Comparison of ENCODE assay signal across 18 cellular contexts in genomic region chr4:173018446-173018845, GRCh38.
"Had no signal": no experiment of that assay in that cellular context is flagged by ENCODE, and none has a peak within 500 bp of the region (broad histone marks: within the 10 kb centered on the region; RNA-seq: fewer than 3 reads in every experiment).

No MANE protein-coding gene starts in this region.

- H3K27ac ChIP-seq: RWPE1 had no signal

- ATAC-seq: SK-N-SH treated with all-trans-retinoic acid at 6 μM for 48 hours had no signal

- DNase-seq: KBM-7, MV-4-11, NCI-H1048, NCI-H1105, NCI-H1436 treated with DMSO at 0.1 percent for 48 hours, NCI-H1694, NCI-H187 treated with DMSO at 0.1 percent for 48 hours, NCI-H2029 treated with DMSO at 0.1 percent for 48 hours, NCI-H2171, NCI-H345, NCI-H446 treated with DMSO at 0.1 percent for 48 hours, NCI-H524 treated with DMSO at 0.1 percent for 48 hours, NCI-H69, NCI-H774, SHP77, T-helper 1 cell had no signal
